Comparison of ENCODE assay signal across 8 cellular contexts in the genomic region with DNA sequence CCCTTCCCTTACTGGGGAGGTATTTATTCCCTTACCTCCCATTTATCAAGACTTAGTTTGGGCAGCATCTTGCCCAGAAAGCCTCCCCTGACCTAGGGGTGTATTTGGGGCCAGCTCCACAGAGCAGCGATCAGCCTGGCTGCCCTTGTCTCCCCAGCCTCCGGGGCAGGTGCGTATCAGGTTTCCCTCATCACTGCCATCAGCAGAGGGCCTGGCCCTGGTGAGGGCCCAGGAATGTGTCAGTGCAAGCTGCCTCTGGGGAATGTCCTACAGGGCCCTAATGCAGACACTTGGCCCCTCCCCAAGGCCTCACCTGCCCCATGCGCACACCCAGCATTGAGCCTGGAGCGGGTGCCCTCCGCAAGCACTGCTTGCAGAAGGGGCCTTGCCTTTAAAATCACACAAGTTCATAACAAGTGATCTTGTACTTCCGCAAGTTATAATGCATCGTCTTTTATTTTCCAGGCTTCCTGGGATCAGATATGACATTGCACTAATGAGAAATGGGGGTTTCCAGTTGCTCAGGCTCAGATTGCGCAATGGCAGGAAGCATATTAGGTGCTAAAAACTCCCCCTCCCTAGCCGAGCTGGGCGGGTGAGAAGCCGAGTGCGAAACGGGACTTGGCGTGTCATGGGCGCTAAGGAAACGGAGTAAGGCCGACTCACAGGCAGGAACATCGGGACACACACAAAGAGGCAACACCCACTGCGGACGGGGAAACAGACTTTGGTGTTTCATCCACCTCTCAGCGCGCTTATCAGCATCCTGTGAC. TPM values are rescaled to one million over a fixed set of nuclear protein-coding genes. Genes with fewer than 3 reads are reported as not detected.
DNase-seq lines count a peak whose midpoint lies in the region; ATAC-seq and TF ChIP-seq lines count a peak whose summit lies in the region.

No MANE protein-coding gene starts in this region.

- no peak overlapping the region for H2AFZ ChIP-seq in OCI-LY7 (ENCODE audit: low read length)

- ATAC-seq in WTC11 (peak; percentile 78), GM18909 (IDR thresholded peaks at IDR 0.05; ENCODE audit: poor library complexity, unreplicated experiment) (no peak)

- peaks cover 30% of the 10 kb centered on the region for H3K4me1 Mint-ChIP-seq in WTC11

- no peaks in the 10 kb centered on the region for H3K36me3 Mint-ChIP-seq in WTC11

- no peak overlapping the region for H3K4me3 Mint-ChIP-seq in WTC11

- CTCF ChIA-PET in WTC11 (lab: Charles Lee) (interaction anchor here (0.5 to 1.4 kb wide), 2 partner anchors 119 to 291 kb away, joined by 5 to 7 read pairs; no protein-coding TSS in a partner anchor), OCI-LY7 (lab: Charles Lee; ENCODE audit: unreplicated experiment) (no interaction called here)

- peak; percentile 59 for DNase-seq in GM12865 (ENCODE audit: low read depth)
- DNase-seq in WTC11 (ENCODE audit: low spot score), result no peak
- peak; percentile 87 for DNase-seq in fibroblast of pulmonary artery (ENCODE audit: low read depth)
- DNase-seq in skeletal muscle cell (ENCODE audit: low read depth), result peak; percentile 60
- no peak for DNase-seq in NCI-H82 treated with DMSO at 0.1 percent for 48 hours (lab: John Stamatoyannopoulos, UW; ENCODE audit: unreplicated experiment)
- no peak for DNase-seq in OCI-LY7 (ENCODE audit: low spot score)
- DNase-seq in iPS-NIHi7 (ENCODE audit: extremely low spot score), result no peak

- POLR2A ChIA-PET in WTC11 (lab: Charles Lee), result no interaction called here
- POLR2A ChIA-PET in OCI-LY7 (lab: Charles Lee), result no interaction called here

- BruUV-seq in OCI-LY7 (replicated peaks; lab: Mats Ljungman, UMichigan), result no TSS peak

- H3K36me3 ChIP-seq in OCI-LY7 (ENCODE audit: insufficient read depth, low read length), result no peaks in the 10 kb centered on the region

- H3K4me3 ChIP-seq in GM12865 (ENCODE audit: low read depth, low read length), result no peak overlapping the region
- no peak overlapping the region for H3K4me3 ChIP-seq in fibroblast of pulmonary artery (replicated peaks; ENCODE audit: low read depth, low read length)
- H3K4me3 ChIP-seq in skeletal muscle cell (ENCODE audit: low read depth, low read length), result no peak overlapping the region
- no peak overlapping the region for H3K4me3 ChIP-seq in OCI-LY7 (ENCODE audit: low read depth, low read length, poor library complexity, severe bottlenecking)

- no peak overlapping the region for H3K27ac Mint-ChIP-seq in WTC11

- TF ChIP-seq CTCF in GM12865 (IDR thresholded peaks at IDR 0.05; ENCODE audit: insufficient read depth, low read depth, low read length, missing control alignments) (no peak), WTC11 (IDR thresholded peaks at IDR 0.05) (no peak), fibroblast of pulmonary artery (IDR thresholded peaks at IDR 0.05; ENCODE audit: low read length, missing control alignments) (no peak), OCI-LY7 (conservative IDR thresholded peaks at IDR 0.05; ENCODE audit: low read length) (no peak)

- no peaks in the 10 kb centered on the region for H4K20me1 ChIP-seq in OCI-LY7 (ENCODE audit: insufficient read depth, low read length)

- no peaks in the 10 kb centered on the region for H3K9me3 ChIP-seq in OCI-LY7 (ENCODE audit: low read length)

- intact Hi-C loops in OCI-LY7 (cut with micrococcal nuclease; ENCODE audit: unreplicated experiment), result no loop called here

- no peaks in the 10 kb centered on the region for H3K79me2 ChIP-seq in OCI-LY7 (ENCODE audit: insufficient read depth, low read depth, low read length)

- H3K27me3 Mint-ChIP-seq in WTC11 (ENCODE audit: low read depth), result no peaks in the 10 kb centered on the region

- H3K4me1 ChIP-seq in OCI-LY7 (ENCODE audit: insufficient read depth, low read length, poor library complexity, severe bottlenecking), result peaks cover 7% of the 10 kb centered on the region

- no peaks in the 10 kb centered on the region for H3K9me2 ChIP-seq in OCI-LY7 (ENCODE audit: insufficient read depth, low read length)

- no peaks in the 10 kb centered on the region for H3K9me3 Mint-ChIP-seq in WTC11

- no peak overlapping the region for H3K4me2 ChIP-seq in OCI-LY7 (ENCODE audit: low read length)

- H3K27ac ChIP-seq in OCI-LY7 (ENCODE audit: low read depth, low read length, poor library complexity, severe bottlenecking), result no peak overlapping the region

TF ChIP-seq in WTC11, 78 proteins besides CTCF, POLR2A, EP300 and RAD21:
- TF ChIP-seq IRF2 (CRISPR knock-in tag; IDR thresholded peaks at IDR 0.05; ENCODE audit: borderline replicate concordance, low read depth), result no peak
- TF ChIP-seq NFE2L1 (CRISPR knock-in tag; IDR thresholded peaks at IDR 0.05), result no peak
- TF ChIP-seq EMX1 (CRISPR knock-in tag; IDR thresholded peaks at IDR 0.05), result no peak
- no peak for TF ChIP-seq NR3C1 (CRISPR knock-in tag; conservative IDR thresholded peaks at IDR 0.05; ENCODE audit: low read depth)
- no peak for TF ChIP-seq FOXK1 (CRISPR knock-in tag; IDR thresholded peaks at IDR 0.05)
- TF ChIP-seq JUN (CRISPR knock-in tag; IDR thresholded peaks at IDR 0.05), result no peak
- TF ChIP-seq TCF7 (CRISPR knock-in tag; IDR thresholded peaks at IDR 0.05; ENCODE audit: low read depth), result no peak
- TF ChIP-seq GRHL2 (CRISPR knock-in tag; IDR thresholded peaks at IDR 0.05; ENCODE audit: insufficient replicate concordance, severe bottlenecking), result no peak
- TF ChIP-seq, protein P1, sequence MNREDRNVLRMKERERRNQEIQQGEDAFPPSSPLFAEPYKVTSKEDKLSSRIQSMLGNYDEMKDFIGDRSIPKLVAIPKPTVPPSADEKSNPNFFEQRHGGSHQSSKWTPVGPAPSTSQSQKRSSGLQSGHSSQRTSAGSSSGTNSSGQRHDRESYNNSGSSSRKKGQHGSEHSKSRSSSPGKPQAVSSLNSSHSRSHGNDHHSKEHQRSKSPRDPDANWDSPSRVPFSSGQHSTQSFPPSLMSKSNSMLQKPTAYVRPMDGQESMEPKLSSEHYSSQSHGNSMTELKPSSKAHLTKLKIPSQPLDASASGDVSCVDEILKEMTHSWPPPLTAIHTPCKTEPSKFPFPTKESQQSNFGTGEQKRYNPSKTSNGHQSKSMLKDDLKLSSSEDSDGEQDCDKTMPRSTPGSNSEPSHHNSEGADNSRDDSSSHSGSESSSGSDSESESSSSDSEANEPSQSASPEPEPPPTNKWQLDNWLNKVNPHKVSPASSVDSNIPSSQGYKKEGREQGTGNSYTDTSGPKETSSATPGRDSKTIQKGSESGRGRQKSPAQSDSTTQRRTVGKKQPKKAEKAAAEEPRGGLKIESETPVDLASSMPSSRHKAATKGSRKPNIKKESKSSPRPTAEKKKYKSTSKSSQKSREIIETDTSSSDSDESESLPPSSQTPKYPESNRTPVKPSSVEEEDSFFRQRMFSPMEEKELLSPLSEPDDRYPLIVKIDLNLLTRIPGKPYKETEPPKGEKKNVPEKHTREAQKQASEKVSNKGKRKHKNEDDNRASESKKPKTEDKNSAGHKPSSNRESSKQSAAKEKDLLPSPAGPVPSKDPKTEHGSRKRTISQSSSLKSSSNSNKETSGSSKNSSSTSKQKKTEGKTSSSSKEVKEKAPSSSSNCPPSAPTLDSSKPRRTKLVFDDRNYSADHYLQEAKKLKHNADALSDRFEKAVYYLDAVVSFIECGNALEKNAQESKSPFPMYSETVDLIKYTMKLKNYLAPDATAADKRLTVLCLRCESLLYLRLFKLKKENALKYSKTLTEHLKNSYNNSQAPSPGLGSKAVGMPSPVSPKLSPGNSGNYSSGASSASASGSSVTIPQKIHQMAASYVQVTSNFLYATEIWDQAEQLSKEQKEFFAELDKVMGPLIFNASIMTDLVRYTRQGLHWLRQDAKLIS (CRISPR knock-in tag; IDR thresholded peaks at IDR 0.05; ENCODE audit: borderline replicate concordance), result no peak
- no peak for TF ChIP-seq TEAD1 (CRISPR knock-in tag; IDR thresholded peaks at IDR 0.05)
- TF ChIP-seq, protein P2, sequence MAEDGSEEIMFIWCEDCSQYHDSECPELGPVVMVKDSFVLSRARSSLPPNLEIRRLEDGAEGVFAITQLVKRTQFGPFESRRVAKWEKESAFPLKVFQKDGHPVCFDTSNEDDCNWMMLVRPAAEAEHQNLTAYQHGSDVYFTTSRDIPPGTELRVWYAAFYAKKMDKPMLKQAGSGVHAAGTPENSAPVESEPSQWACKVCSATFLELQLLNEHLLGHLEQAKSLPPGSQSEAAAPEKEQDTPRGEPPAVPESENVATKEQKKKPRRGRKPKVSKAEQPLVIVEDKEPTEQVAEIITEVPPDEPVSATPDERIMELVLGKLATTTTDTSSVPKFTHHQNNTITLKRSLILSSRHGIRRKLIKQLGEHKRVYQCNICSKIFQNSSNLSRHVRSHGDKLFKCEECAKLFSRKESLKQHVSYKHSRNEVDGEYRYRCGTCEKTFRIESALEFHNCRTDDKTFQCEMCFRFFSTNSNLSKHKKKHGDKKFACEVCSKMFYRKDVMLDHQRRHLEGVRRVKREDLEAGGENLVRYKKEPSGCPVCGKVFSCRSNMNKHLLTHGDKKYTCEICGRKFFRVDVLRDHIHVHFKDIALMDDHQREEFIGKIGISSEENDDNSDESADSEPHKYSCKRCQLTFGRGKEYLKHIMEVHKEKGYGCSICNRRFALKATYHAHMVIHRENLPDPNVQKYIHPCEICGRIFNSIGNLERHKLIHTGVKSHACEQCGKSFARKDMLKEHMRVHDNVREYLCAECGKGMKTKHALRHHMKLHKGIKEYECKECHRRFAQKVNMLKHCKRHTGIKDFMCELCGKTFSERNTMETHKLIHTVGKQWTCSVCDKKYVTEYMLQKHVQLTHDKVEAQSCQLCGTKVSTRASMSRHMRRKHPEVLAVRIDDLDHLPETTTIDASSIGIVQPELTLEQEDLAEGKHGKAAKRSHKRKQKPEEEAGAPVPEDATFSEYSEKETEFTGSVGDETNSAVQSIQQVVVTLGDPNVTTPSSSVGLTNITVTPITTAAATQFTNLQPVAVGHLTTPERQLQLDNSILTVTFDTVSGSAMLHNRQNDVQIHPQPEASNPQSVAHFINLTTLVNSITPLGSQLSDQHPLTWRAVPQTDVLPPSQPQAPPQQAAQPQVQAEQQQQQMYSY (CRISPR knock-in tag; IDR thresholded peaks at IDR 0.05), result no peak
- TF ChIP-seq, protein P3, sequence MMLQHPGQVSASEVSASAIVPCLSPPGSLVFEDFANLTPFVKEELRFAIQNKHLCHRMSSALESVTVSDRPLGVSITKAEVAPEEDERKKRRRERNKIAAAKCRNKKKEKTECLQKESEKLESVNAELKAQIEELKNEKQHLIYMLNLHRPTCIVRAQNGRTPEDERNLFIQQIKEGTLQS (CRISPR knock-in tag; conservative IDR thresholded peaks at IDR 0.05), result no peak

RNA-seq across cellular contexts. Expression of a gene that starts 25.4 kb away (rescaled TPM):
- total RNA-seq in WTC11 (2021) (17.6 to 23.6 TPM (median 18.0 TPM) in 3 replicates), OCI-LY7 (2022) (not detected in 2 replicates)
- not detected in 2 replicates for total RNA-seq in OCI-LY7 (2014; rRNA removed; shearing (Covaris generic))

Comparison
In these comparisons a context has a peak if more than half of its experiments do, and no peak if none do; other contexts are left out.
1. DNase-seq: peak in GM12865 (single experiment), fibroblast of pulmonary artery (single experiment) and skeletal muscle cell (single experiment); none in WTC11 (single experiment), NCI-H82 treated with DMSO at 0.1 percent for 48 hours (single experiment), OCI-LY7 (single experiment) and iPS-NIHi7 (single experiment).
2. RNA of a gene that starts 25.4 kb away (total RNA-seq): 17.6 to 23.6 TPM in WTC11; not detected in OCI-LY7; every median in the first group is over 10 times any median in the second.